In the genomic region with DNA sequence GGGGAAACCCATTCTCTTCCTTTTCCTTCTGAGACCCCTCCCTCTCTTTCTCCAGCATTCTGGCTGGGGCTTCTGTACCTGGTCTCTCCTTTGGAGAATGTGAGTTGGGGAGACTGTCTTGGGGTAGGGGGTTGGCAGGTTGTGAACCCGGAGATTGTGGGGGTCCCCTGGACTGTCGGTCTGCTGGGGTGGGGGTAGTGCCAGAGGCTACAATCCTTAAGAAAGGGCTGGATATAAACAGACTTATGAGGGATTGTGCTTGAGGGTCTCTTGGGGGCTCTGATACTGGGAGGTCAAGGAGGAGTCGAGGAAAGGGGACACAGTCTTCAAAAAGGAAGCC, we compare ENCODE assay signal across 8 cellular contexts. TPM values are rescaled to one million over a fixed set of nuclear protein-coding genes. Genes with fewer than 3 reads are reported as not detected.
A peak's percentile ranks its signal among the peaks of the same experiment; 100 is the strongest.
DNase-seq lines count a peak whose midpoint lies in the region; ATAC-seq and TF ChIP-seq lines count a peak whose summit lies in the region.

No MANE protein-coding gene starts in this region.

- DNase-seq in Calu3 (no peak), Peyer's patch (no peak), endothelial cell (ENCODE audit: low spot score) (no peak), progenitor cell of endocrine pancreas (ENCODE audit: low spot score, unreplicated experiment) (no peak), foreskin keratinocyte (no peak), NCI-H146 (lab: John Stamatoyannopoulos, UW) (no peak)

- TF ChIP-seq POLR2A in Peyer's patch (IDR thresholded peaks at IDR 0.05), result no peak

- H3K4me3 Mint-ChIP-seq in Calu3 (ENCODE audit: low read depth, unreplicated experiment) (peak overlapping the region; percentile 94), endothelial cell (ENCODE audit: unreplicated experiment) (peak overlapping the region; percentile 89), progenitor cell of endocrine pancreas (ENCODE audit: low read depth) (no peak overlapping the region)

- H3K4me1 ChIP-seq in Peyer's patch (peaks cover 0 to 33% (median 21%) of the 10 kb centered on the region in 4 donors), foreskin keratinocyte (peaks cover 4% of the 10 kb centered on the region)

- peaks cover 85% of the 10 kb centered on the region for H3K36me3 Mint-ChIP-seq in Calu3 (ENCODE audit: insufficient read depth, unreplicated experiment)
- peaks cover 4% of the 10 kb centered on the region for H3K36me3 Mint-ChIP-seq in endothelial cell (ENCODE audit: low read depth, unreplicated experiment)
- H3K36me3 Mint-ChIP-seq in progenitor cell of endocrine pancreas (ENCODE audit: insufficient read depth), result peaks cover 5% of the 10 kb centered on the region

- H3K9me3 ChIP-seq in Peyer's patch, result no peaks in the 10 kb centered on the region

- H3K4me1 Mint-ChIP-seq in Calu3 (ENCODE audit: low read depth, unreplicated experiment), result peaks cover 49% of the 10 kb centered on the region
- H3K4me1 Mint-ChIP-seq in endothelial cell (ENCODE audit: unreplicated experiment), result peaks cover 12% of the 10 kb centered on the region
- H3K4me1 Mint-ChIP-seq in progenitor cell of endocrine pancreas (ENCODE audit: low read depth), result peaks cover 6% of the 10 kb centered on the region

- H3K27ac ChIP-seq in Peyer's patch, result peak overlapping the region in 2 of 4 donors; percentile 75 to 95
- no peak overlapping the region for H3K27ac ChIP-seq in foreskin keratinocyte

- H3K27me3 ChIP-seq in Peyer's patch (no peaks in the 10 kb centered on the region), foreskin keratinocyte (no peaks in the 10 kb centered on the region)

- no peaks in the 10 kb centered on the region for H3K36me3 ChIP-seq in Peyer's patch

- H3K27me3 Mint-ChIP-seq in Calu3 (ENCODE audit: unreplicated experiment) (no peaks in the 10 kb centered on the region), endothelial cell (ENCODE audit: unreplicated experiment) (peaks cover 12% of the 10 kb centered on the region), progenitor cell of endocrine pancreas (peaks cover 28% of the 10 kb centered on the region)

- peak overlapping the region; percentile 100 for H3K27ac Mint-ChIP-seq in Calu3 (ENCODE audit: unreplicated experiment)
- peak overlapping the region; percentile 88 for H3K27ac Mint-ChIP-seq in endothelial cell (ENCODE audit: unreplicated experiment)
- peak overlapping the region; percentile 62 for H3K27ac Mint-ChIP-seq in progenitor cell of endocrine pancreas

- peak overlapping the region; percentile 30 to 59 (median 56) for H3K4me3 ChIP-seq in Peyer's patch

- TF ChIP-seq CTCF in Calu3 (IDR thresholded peaks at IDR 0.05; ENCODE audit: unreplicated experiment) (no peak), Peyer's patch (IDR thresholded peaks at IDR 0.05) (no peak), endothelial cell (IDR thresholded peaks at IDR 0.05; ENCODE audit: unreplicated experiment) (no peak), progenitor cell of endocrine pancreas (IDR thresholded peaks at IDR 0.05; ENCODE audit: unreplicated experiment) (no peak), foreskin keratinocyte (conservative IDR thresholded peaks at IDR 0.05) (no peak)

- CTCF ChIA-PET in Calu3 (lab: Charles Lee), result interaction anchor here (0.6 to 2.8 kb wide), 12 partner anchors 11 to 171 kb away, joined by 3 to 10 read pairs (median 5); a partner anchor contains a TSS

- intact Hi-C loops in Calu3 (cut with micrococcal nuclease; ENCODE audit: unreplicated experiment), result loop anchor here (2.0 to 5.0 kb wide), 4 partner anchors 44 to 264 kb away; a partner anchor contains a TSS

- ATAC-seq in foreskin keratinocyte (no peak), GM19035 (IDR thresholded peaks at IDR 0.05; ENCODE audit: unreplicated experiment) (no peak), GM19324 (IDR thresholded peaks at IDR 0.05; ENCODE audit: low FRiP score, unreplicated experiment) (no peak)

- H3K9me3 Mint-ChIP-seq in Calu3 (ENCODE audit: low read depth, unreplicated experiment) (no peaks in the 10 kb centered on the region), endothelial cell (ENCODE audit: unreplicated experiment) (no peaks in the 10 kb centered on the region), progenitor cell of endocrine pancreas (ENCODE audit: low read depth) (no peaks in the 10 kb centered on the region)

- BruUV-seq in Calu3 (replicated peaks; lab: Mats Ljungman, UMichigan), result no TSS peak

RNA-seq across cellular contexts. Expression of a gene that starts 2.4 kb away (rescaled TPM):
- total RNA-seq in Calu3 (2022), result 7.7 and 15.9 TPM in 2 replicates
- 10 to 100 TPM in 2 of 4 donors, not detected in 2; 10.7 to 28.1 TPM for total RNA-seq in Peyer's patch
- total RNA-seq in endothelial cell (ENCODE audit: unreplicated experiment), result 15.2 TPM
- 1.1 and 2.5 TPM in 2 replicates for total RNA-seq in progenitor cell of endocrine pancreas
- total RNA-seq in foreskin keratinocyte, result 1.5 and 3.2 TPM in 2 replicates
- 1.7 and 2.2 TPM in 2 replicates for polyA plus RNA-seq in foreskin keratinocyte

RNA-seq across cellular contexts. Expression of a gene that starts 46.7 kb away (rescaled TPM):
- total RNA-seq in Calu3 (2022) (458 and 505 TPM in 2 replicates), Peyer's patch (100 to 1,000 TPM in 3 of 4 donors, 10 to 100 TPM in 1; 84.9 to 201 (median 127) TPM), endothelial cell (ENCODE audit: unreplicated experiment) (233 TPM), progenitor cell of endocrine pancreas (293 and 298 TPM in 2 replicates), foreskin keratinocyte (129 and 163 TPM in 2 replicates)
- 153 and 183 TPM in 2 replicates for polyA plus RNA-seq in foreskin keratinocyte

RNA-seq across cellular contexts. Expression of a gene that starts 46.7 kb away (rescaled TPM):
- total RNA-seq in Calu3 (2022) (125 and 133 TPM in 2 replicates), Peyer's patch (10 to 100 TPM; 21.1 to 38.1 (median 32.3) TPM), endothelial cell (ENCODE audit: unreplicated experiment) (121 TPM), progenitor cell of endocrine pancreas (157 and 161 TPM in 2 replicates), foreskin keratinocyte (62.7 and 62.8 TPM in 2 replicates)
- polyA plus RNA-seq in foreskin keratinocyte, result 15.0 and 17.3 TPM in 2 replicates
